In the genomic region with DNA sequence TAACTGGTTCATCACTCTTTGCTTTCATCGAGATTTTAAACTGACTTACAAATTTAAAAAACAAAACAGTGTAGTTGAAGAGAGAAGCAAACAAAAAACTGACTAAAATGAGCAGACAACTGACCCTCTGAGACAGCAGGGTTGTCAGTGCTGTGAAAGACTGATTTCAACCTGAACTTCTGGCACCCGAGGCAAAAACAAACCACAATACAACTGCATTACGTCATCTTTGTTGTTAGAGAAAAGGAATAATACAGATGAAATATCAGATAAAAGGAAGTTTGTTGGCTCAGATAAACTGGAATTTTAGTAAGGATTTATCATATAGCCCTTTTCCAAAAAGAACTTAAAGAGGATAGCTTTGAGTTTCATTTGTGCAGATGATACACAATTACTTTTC, we compare ENCODE assay signal across 20 cellular contexts. TPM values are rescaled to one million over a fixed set of nuclear protein-coding genes. Genes with fewer than 3 reads are reported as not detected.
A peak's percentile ranks its signal among the peaks of the same experiment; 100 is the strongest.
DNase-seq lines count a peak whose midpoint lies in the region; ATAC-seq and TF ChIP-seq lines count a peak whose summit lies in the region.
"Had no signal": no experiment of that assay in that cellular context is flagged by ENCODE, and none has a peak within 500 bp of the region (broad histone marks: within the 10 kb centered on the region; RNA-seq: fewer than 3 reads in every experiment).

No MANE protein-coding gene starts in this region.

- TF ChIP-seq CTCF in 22Rv1 (IDR thresholded peaks at IDR 0.05) (no peak), RWPE1 (conservative IDR thresholded peaks at IDR 0.05; ENCODE audit: low read depth) (no peak), epithelial cell of esophagus (IDR thresholded peaks at IDR 0.05; ENCODE audit: insufficient read depth, low read depth, low read length, missing control alignments) (no peak), ascending aorta (IDR thresholded peaks at IDR 0.05) (no peak), osteoblast (IDR thresholded peaks at IDR 0.05; ENCODE audit: extremely low read depth, low read depth, low read length) (no peak)

- CTCF ChIA-PET in RWPE1 (lab: Yijun Ruan, JAX): no interaction called here

- H3K9me3 ChIP-seq in ascending aorta (no peaks in the 10 kb centered on the region), osteoblast (ENCODE audit: low read depth, low read length) (no peaks in the 10 kb centered on the region)
- H3K9me3 ChIP-seq: body of pancreas, neutrophil, right atrium auricular region, thyroid gland had no signal

- no peaks in the 10 kb centered on the region for H3K36me3 ChIP-seq in ascending aorta
- no peaks in the 10 kb centered on the region for H3K36me3 ChIP-seq in osteoblast (ENCODE audit: insufficient read depth, low read length)
- H3K36me3 ChIP-seq: neutrophil, right atrium auricular region, thyroid gland had no signal

- H3K4me3 ChIP-seq in epithelial cell of esophagus (ENCODE audit: low read length) (no peak overlapping the region), ascending aorta (no peak overlapping the region), osteoblast (ENCODE audit: insufficient read depth, low read length) (no peak overlapping the region)
- H3K4me3 ChIP-seq: body of pancreas, right atrium auricular region, thyroid gland had no signal

- POLR2A ChIA-PET in RWPE1 (lab: Yijun Ruan, JAX; ENCODE audit: low non-redundant PET): no interaction called here

- no peak overlapping the region for H3K4me2 ChIP-seq in osteoblast (ENCODE audit: insufficient read depth, low read length)

- H3K27ac ChIP-seq in 22Rv1: peak overlapping the region; percentile 17
- no peak overlapping the region for H3K27ac ChIP-seq in RWPE1
- no peak overlapping the region for H3K27ac ChIP-seq in ascending aorta
- no peak overlapping the region for H3K27ac ChIP-seq in osteoblast (ENCODE audit: low read depth, low read length)
- H3K27ac ChIP-seq: body of pancreas, neutrophil, right atrium auricular region, thyroid gland had no signal

- peak; percentile 57 for DNase-seq in HPDE6-E6E7 (ENCODE audit: extremely low spot score)
- DNase-seq in RWPE1 (ENCODE audit: low spot score): peak; percentile 28
- DNase-seq in epithelial cell of esophagus (ENCODE audit: low read depth): peak; percentile 73
- DNase-seq in NCI-H524 (lab: John Stamatoyannopoulos, UW): no peak
- DNase-seq in ascending aorta (ENCODE audit: low spot score in 2 of 2): no peak
- no peak for DNase-seq in osteoblast (ENCODE audit: insufficient read length, low spot score, missing footprints)
- DNase-seq: ACHN; activated CD4-positive, alpha-beta T cell treated with anti-CD3 and anti-CD28 coated beads, Interleukin-2, amount 10 ng/mL, durations not matched to agents 24 days and 14 days; body of pancreas; CD4-positive, CD25-positive, alpha-beta regulatory T cell; GOT3; NCI-H2171; NCI-H748 treated with DMSO at 0.1 percent for 48 hours; thyroid gland had no signal

- H3K79me2 ChIP-seq in osteoblast (ENCODE audit: insufficient read depth, low read length): no peaks in the 10 kb centered on the region

- H3K27me3 ChIP-seq in ascending aorta (no peaks in the 10 kb centered on the region), osteoblast (ENCODE audit: insufficient read depth, low read length) (peaks cover 3% of the 10 kb centered on the region)
- H3K27me3 ChIP-seq: body of pancreas, neutrophil, right atrium auricular region, thyroid gland had no signal

- H3K4me1 ChIP-seq in ascending aorta: no peaks in the 10 kb centered on the region
- H3K4me1 ChIP-seq in osteoblast (ENCODE audit: insufficient read depth, low read length): no peaks in the 10 kb centered on the region
- H3K4me1 ChIP-seq: body of pancreas, right atrium auricular region, thyroid gland had no signal

- intact Hi-C loops in ascending aorta (cut with DNase I): no loop called here

- H4K20me1 ChIP-seq in osteoblast (ENCODE audit: insufficient read depth, low read length): no peaks in the 10 kb centered on the region

- ATAC-seq in HG02981 (IDR thresholded peaks at IDR 0.05; ENCODE audit: unreplicated experiment): no peak
- ATAC-seq: body of pancreas; left lobe of liver; stimulated activated memory B cell treated with anti-CD40 and anti-IgM and Interleukin-4, amounts not matched to agents 10 μg/mL and 1 μg/mL and 100 μg/mL, for 72 hours had no signal

- H2AFZ ChIP-seq in osteoblast (ENCODE audit: low read length): no peak overlapping the region

RNA-seq across cellular contexts. Expression of a gene that starts 51.1 kb away (rescaled TPM):
- not detected for total RNA-seq in ascending aorta
- 3.2 and 3.6 TPM in 2 replicates for total RNA-seq in osteoblast

RNA-seq across cellular contexts. Expression of a gene that starts 52.1 kb away (rescaled TPM):
- total RNA-seq in ascending aorta (58.8 TPM), osteoblast (67.2 and 84.3 TPM in 2 replicates)

Comparison
In these comparisons a context has a peak if more than half of its experiments do, and no peak if none do; other contexts are left out.
1. DNase-seq: peak in HPDE6-E6E7 (single experiment), RWPE1 (single experiment) and epithelial cell of esophagus (single experiment); none in NCI-H524 (0 of 2), ascending aorta (0 of 2) and osteoblast (single experiment).